Comparison of ENCODE assay signal across 21 cellular contexts in the genomic region with DNA sequence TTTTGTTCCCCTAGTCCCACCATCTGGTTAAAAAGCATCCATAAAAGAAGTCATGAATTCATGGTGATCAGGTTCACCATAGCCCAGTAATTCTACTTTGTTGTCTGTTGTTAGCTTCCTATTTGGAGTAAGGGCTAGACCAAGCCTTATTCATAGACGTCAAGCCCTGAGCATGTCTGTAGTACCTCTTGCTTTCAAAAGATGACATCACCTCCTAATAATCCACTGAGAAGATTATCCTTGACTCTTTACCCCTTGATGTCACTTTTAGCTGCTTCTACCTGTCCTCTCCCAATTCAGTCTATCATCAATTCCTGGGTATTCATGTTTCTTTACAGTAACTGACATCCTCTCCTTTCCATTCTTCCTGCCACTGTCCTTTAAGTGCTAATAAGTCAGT.
DNase-seq lines count a peak whose midpoint lies in the region; ATAC-seq and TF ChIP-seq lines count a peak whose summit lies in the region.
"Had no signal": no experiment of that assay in that cellular context is flagged by ENCODE, and none has a peak within 500 bp of the region (broad histone marks: within the 10 kb centered on the region; RNA-seq: fewer than 3 reads in every experiment).

No MANE protein-coding gene starts in this region.

- H3K9me3 ChIP-seq in HEK293 (ENCODE audit: control insufficient read depth, insufficient read depth, low read depth, low read length) = no peaks in the 10 kb centered on the region
- no peaks in the 10 kb centered on the region for H3K9me3 ChIP-seq in RWPE2 (ENCODE audit: severe bottlenecking)
- no peaks in the 10 kb centered on the region for H3K9me3 ChIP-seq in esophagus squamous epithelium
- H3K9me3 ChIP-seq in smooth muscle cell (replicated peaks; ENCODE audit: low read depth) = no peaks in the 10 kb centered on the region
- no peaks in the 10 kb centered on the region for H3K9me3 ChIP-seq in uterus
- H3K9me3 ChIP-seq: SJSA1 had no signal

- WGBS in esophagus squamous epithelium, 2 donors = 44 to 50% methylated on average over 1 of the region's 1 CpG
- WGBS in smooth muscle cell (ENCODE audit: low lambda C conversion rate) = 63% methylated on average over 1 of the region's 1 CpG

- TF ChIP-seq CTCF in HEK293 (tag by site-specific recombination; IDR thresholded peaks at IDR 0.05) (no peak), RWPE2 (IDR thresholded peaks at IDR 0.05; ENCODE audit: poor library complexity, severe bottlenecking) (no peak), esophagus squamous epithelium (IDR thresholded peaks at IDR 0.05) (no peak), smooth muscle cell (IDR thresholded peaks at IDR 0.05; ENCODE audit: borderline replicate concordance, insufficient read depth, poor library complexity, severe bottlenecking) (no peak), uterus (IDR thresholded peaks at IDR 0.05) (no peak)

- DNase-seq in RWPE2 (ENCODE audit: low spot score) = no peak
- no peak for DNase-seq in esophagus squamous epithelium (lab: John Stamatoyannopoulos, UW)
- no peak for DNase-seq in smooth muscle cell (lab: John Stamatoyannopoulos, UW; ENCODE audit: unreplicated experiment)
- DNase-seq in A172 (ENCODE audit: low spot score) = no peak
- DNase-seq in cardiac septum (ENCODE audit: low spot score) = no peak
- DNase-seq in uterus = no peak
- DNase-seq: AML-193; C1 segment of cervical spinal cord; CD8-positive, alpha-beta T cell; GM23248; HCEC 1CT; MM.1S; NCI-H1092; NCI-H1436; NCI-H1930; NCI-H226; NCI-H510A treated with DMSO at 0.1 percent for 48 hours; NCI-H774 had no signal

- no peak overlapping the region for H2AFZ ChIP-seq in smooth muscle cell (ENCODE audit: low read depth)
- H2AFZ ChIP-seq: GM23248 had no signal

- CTCF ChIA-PET in HEK293 (lab: Yijun Ruan, JAX) = interaction anchor here (0.9 kb wide), 1 partner anchor 26 kb away, joined by 3 read pairs; no protein-coding TSS in a partner anchor

- H3K4me1 ChIP-seq in HEK293 (ENCODE audit: control insufficient read depth, insufficient read depth, low read length) (no peaks in the 10 kb centered on the region), RWPE2 (ENCODE audit: insufficient read depth, poor library complexity, severe bottlenecking) (peaks cover 31% of the 10 kb centered on the region), esophagus squamous epithelium (peaks cover 0 to 24% (median 0%) of the 10 kb centered on the region in 3 donors), smooth muscle cell (ENCODE audit: low read depth) (peaks cover 8% of the 10 kb centered on the region), uterus (no peaks in the 10 kb centered on the region)
- H3K4me1 ChIP-seq: SJSA1 had no signal

- H3K79me2 ChIP-seq in smooth muscle cell (ENCODE audit: low read depth) = no peaks in the 10 kb centered on the region

- intact Hi-C loops in esophagus squamous epithelium (cut with DNase I) = no loop called here
- intact Hi-C loops in cardiac septum (cut with DNase I) = no loop called here
- intact Hi-C loops in uterus (cut with DNase I; ENCODE audit: low total_unique reads) = no loop called here

- TF ChIP-seq POLR2A in esophagus squamous epithelium (IDR thresholded peaks at IDR 0.05) (no peak), uterus (IDR thresholded peaks at IDR 0.05) (no peak)

- no peak overlapping the region for H3K9ac ChIP-seq in smooth muscle cell (ENCODE audit: low read depth)
- H3K9ac ChIP-seq: GM23248 had no signal

- no peak overlapping the region for H3K4me3 ChIP-seq in HEK293 (ENCODE audit: low read depth, low read length)
- H3K4me3 ChIP-seq in RWPE2 (ENCODE audit: severe bottlenecking) = no peak overlapping the region
- no peak overlapping the region for H3K4me3 ChIP-seq in esophagus squamous epithelium
- no peak overlapping the region for H3K4me3 ChIP-seq in smooth muscle cell
- H3K4me3 ChIP-seq in uterus = no peak overlapping the region
- H3K4me3 ChIP-seq: GM23248, SJSA1 had no signal

- H4K20me1 ChIP-seq in smooth muscle cell (ENCODE audit: low read depth) = no peaks in the 10 kb centered on the region

- no peak for ATAC-seq in RWPE2 (ENCODE audit: low read depth)
- ATAC-seq: CD8-positive, alpha-beta T cell; Right ventricle myocardium inferior had no signal

- H3K4me2 ChIP-seq in smooth muscle cell = no peak overlapping the region

- H3K36me3 ChIP-seq in HEK293 (ENCODE audit: control insufficient read depth in 2 of 2, insufficient read depth in 1 of 2, low read length in 2 of 2) = no peaks in the 10 kb centered on the region
- no peaks in the 10 kb centered on the region for H3K36me3 ChIP-seq in RWPE2 (ENCODE audit: low read depth)
- no peaks in the 10 kb centered on the region for H3K36me3 ChIP-seq in esophagus squamous epithelium
- H3K36me3 ChIP-seq in smooth muscle cell (ENCODE audit: low read depth) = no peaks in the 10 kb centered on the region
- no peaks in the 10 kb centered on the region for H3K36me3 ChIP-seq in uterus
- H3K36me3 ChIP-seq: SJSA1 had no signal

- no peak overlapping the region for H3K27ac ChIP-seq in HEK293 (ENCODE audit: extremely low read depth, low read depth, low read length)
- H3K27ac ChIP-seq in RWPE2 (ENCODE audit: poor library complexity, severe bottlenecking) = peak overlapping the region; percentile 72
- H3K27ac ChIP-seq in esophagus squamous epithelium = peak overlapping the region; percentile 51 to 74 (median 70)
- peak overlapping the region; percentile 45 for H3K27ac ChIP-seq in smooth muscle cell (ENCODE audit: low read depth)
- no peak overlapping the region for H3K27ac ChIP-seq in uterus
- H3K27ac ChIP-seq: GM23248, SJSA1 had no signal

- no peaks in the 10 kb centered on the region for H3F3A ChIP-seq in smooth muscle cell (ENCODE audit: low read depth)

- POLR2A ChIA-PET in HEK293 (lab: Yijun Ruan, JAX) = no interaction called here

- H3K27me3 ChIP-seq in RWPE2 (ENCODE audit: insufficient read depth, poor library complexity, severe bottlenecking) (no peaks in the 10 kb centered on the region), esophagus squamous epithelium (no peaks in the 10 kb centered on the region), smooth muscle cell (ENCODE audit: low read depth) (no peaks in the 10 kb centered on the region), uterus (no peaks in the 10 kb centered on the region)
- H3K27me3 ChIP-seq: SJSA1 had no signal

TF ChIP-seq in HEK293, 187 proteins besides CTCF, POLR2A, EP300 and RAD21:
- TF ChIP-seq, protein P1, sequence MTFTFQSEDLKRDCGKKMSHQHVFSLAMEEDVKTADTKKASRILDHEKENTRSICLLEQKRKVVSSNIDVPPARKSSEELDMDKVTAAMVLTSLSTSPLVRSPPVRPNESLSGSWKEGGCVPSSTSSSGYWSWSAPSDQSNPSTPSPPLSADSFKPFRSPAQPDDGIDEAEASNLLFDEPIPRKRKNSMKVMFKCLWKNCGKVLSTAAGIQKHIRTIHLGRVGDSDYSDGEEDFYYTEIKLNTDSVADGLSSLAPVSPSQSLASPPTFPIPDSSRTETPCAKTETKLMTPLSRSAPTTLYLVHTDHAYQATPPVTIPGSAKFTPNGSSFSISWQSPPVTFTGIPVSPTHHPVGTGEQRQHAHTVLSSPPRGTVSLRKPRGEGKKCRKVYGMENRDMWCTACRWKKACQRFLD (tag by site-specific recombination; IDR thresholded peaks at IDR 0.05) = no peak
- no peak for TF ChIP-seq ZNF335 (tag by site-specific recombination; conservative IDR thresholded peaks at IDR 0.05)
- TF ChIP-seq ZFHX2 (tag by site-specific recombination; conservative IDR thresholded peaks at IDR 0.05) = no peak
- TF ChIP-seq, protein P2, sequence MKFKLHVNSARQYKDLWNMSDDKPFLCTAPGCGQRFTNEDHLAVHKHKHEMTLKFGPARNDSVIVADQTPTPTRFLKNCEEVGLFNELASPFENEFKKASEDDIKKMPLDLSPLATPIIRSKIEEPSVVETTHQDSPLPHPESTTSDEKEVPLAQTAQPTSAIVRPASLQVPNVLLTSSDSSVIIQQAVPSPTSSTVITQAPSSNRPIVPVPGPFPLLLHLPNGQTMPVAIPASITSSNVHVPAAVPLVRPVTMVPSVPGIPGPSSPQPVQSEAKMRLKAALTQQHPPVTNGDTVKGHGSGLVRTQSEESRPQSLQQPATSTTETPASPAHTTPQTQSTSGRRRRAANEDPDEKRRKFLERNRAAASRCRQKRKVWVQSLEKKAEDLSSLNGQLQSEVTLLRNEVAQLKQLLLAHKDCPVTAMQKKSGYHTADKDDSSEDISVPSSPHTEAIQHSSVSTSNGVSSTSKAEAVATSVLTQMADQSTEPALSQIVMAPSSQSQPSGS (tag by site-specific recombination; IDR thresholded peaks at IDR 0.05; ENCODE audit: low read depth) = peak; percentile 82
- TF ChIP-seq ZNF521 (tag by site-specific recombination; IDR thresholded peaks at IDR 0.05) = no peak
- TF ChIP-seq ZNF623 (tag by site-specific recombination; IDR thresholded peaks at IDR 0.05) = no peak
- TF ChIP-seq ZBTB8A (tag by site-specific recombination; IDR thresholded peaks at IDR 0.05) = no peak

Comparison
In these comparisons a context has a peak if more than half of its experiments do, and no peak if none do; other contexts are left out.
1. H3K27ac ChIP-seq: peak in RWPE2 (single experiment), esophagus squamous epithelium (4 of 4) and smooth muscle cell (single experiment); none in HEK293 (single experiment) and uterus (0 of 2).